1 cellular context compared by ENCODE assay signal in the genomic region with DNA sequence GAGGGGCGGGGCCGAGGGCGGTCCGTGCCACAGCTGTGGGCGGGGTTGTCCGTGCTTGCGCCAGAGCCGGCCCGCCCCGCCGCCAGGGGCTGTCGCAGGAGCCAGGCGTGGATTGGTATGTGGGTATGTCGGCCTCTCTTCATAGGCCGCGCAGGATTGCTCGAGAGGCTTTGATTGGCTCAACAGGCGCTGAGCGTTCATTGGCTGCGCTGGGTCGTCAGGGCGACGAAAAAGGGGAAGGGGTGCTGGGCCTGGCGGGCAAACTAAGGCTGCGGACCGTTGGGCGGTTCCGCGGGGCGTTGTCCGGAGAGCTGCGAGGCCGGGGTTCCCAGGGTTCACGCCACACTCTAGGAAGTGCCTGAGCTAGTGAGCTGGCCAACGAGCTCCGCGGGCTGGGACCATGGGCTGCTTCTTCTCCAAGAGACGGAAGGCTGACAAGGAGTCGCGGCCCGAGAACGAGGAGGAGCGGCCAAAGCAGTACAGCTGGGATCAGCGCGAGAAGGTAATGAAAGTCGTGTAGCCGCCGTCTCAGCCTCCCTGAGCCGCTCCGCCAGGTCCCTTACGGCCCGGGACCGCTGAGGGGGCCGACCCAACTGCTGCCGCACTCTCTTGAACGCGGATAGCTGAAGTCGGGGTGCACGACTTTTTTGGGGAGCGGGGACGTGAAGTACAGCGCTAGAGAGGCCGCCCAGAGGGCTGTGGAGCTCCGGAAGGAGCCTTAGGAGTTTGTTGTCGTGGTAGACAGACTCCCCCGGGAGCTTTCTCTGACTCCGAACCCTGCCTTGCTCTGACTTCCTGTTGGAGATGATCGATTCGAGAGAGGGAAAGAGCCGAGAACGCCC.
A peak's percentile ranks its signal among the peaks of the same experiment; 100 is the strongest.
TF ChIP-seq lines count a peak whose summit lies in the region.

A gene (plus strand): TSS at position 343 of the 842 bp plus-strand sequence. CDS start 58 bp downstream, at position 401.

TF ChIP-seq in K562, 482 proteins besides CTCF, POLR2A, EP300 and RAD21 (continued from another document and continues in another):
- peak; percentile 65; the same call in 1 of the 2 replicates for TF ChIP-seq ZBTB7A (IDR thresholded peaks at IDR 0.05; ENCODE audit: borderline replicate concordance, control insufficient read depth, low read depth, low read length)
- no peak for TF ChIP-seq ZNF79 (CRISPR knock-in tag; IDR thresholded peaks at IDR 0.05; ENCODE audit: low read depth)
- TF ChIP-seq SUPT5H (IDR thresholded peaks at IDR 0.05) = peak; percentile 63
- no peak for TF ChIP-seq SIRT6 (IDR thresholded peaks at IDR 0.05; ENCODE audit: low read depth, low read length)
- TF ChIP-seq, protein P1, sequence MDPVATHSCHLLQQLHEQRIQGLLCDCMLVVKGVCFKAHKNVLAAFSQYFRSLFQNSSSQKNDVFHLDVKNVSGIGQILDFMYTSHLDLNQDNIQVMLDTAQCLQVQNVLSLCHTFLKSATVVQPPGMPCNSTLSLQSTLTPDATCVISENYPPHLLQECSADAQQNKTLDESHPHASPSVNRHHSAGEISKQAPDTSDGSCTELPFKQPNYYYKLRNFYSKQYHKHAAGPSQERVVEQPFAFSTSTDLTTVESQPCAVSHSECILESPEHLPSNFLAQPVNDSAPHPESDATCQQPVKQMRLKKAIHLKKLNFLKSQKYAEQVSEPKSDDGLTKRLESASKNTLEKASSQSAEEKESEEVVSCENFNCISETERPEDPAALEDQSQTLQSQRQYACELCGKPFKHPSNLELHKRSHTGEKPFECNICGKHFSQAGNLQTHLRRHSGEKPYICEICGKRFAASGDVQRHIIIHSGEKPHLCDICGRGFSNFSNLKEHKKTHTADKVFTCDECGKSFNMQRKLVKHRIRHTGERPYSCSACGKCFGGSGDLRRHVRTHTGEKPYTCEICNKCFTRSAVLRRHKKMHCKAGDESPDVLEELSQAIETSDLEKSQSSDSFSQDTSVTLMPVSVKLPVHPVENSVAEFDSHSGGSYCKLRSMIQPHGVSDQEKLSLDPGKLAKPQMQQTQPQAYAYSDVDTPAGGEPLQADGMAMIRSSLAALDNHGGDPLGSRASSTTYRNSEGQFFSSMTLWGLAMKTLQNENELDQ (CRISPR knock-in tag; IDR thresholded peaks at IDR 0.05; ENCODE audit: borderline replicate concordance) = no peak
- peak; percentile 68 for TF ChIP-seq RBM25 (IDR thresholded peaks at IDR 0.05; ENCODE audit: low read depth, low read length, severe bottlenecking)
- TF ChIP-seq GABPA (tag; conservative IDR thresholded peaks at IDR 0.05; ENCODE audit: low read depth) = 0 out of 2 replicates have a peak, but pooled peaks have one; percentile 34
- TF ChIP-seq SP1 (CRISPR knock-in tag; IDR thresholded peaks at IDR 0.05) = 0 out of 2 replicates have a peak, but pooled peaks have one; percentile 18
- TF ChIP-seq ZKSCAN3 (CRISPR knock-in tag; IDR thresholded peaks at IDR 0.05) = no peak
- TF ChIP-seq CCNT2 (IDR thresholded peaks at IDR 0.05; ENCODE audit: borderline replicate concordance, extremely low read depth, insufficient read length, low read depth, low read length) = peak; percentile 10
- TF ChIP-seq NEUROD1 (IDR thresholded peaks at IDR 0.05; ENCODE audit: borderline replicate concordance, low read depth, low read length, partially characterized antibody) = peak; percentile 72
- TF ChIP-seq, protein P2, sequence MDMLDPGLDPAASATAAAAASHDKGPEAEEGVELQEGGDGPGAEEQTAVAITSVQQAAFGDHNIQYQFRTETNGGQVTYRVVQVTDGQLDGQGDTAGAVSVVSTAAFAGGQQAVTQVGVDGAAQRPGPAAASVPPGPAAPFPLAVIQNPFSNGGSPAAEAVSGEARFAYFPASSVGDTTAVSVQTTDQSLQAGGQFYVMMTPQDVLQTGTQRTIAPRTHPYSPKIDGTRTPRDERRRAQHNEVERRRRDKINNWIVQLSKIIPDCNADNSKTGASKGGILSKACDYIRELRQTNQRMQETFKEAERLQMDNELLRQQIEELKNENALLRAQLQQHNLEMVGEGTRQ (CRISPR knock-in tag; IDR thresholded peaks at IDR 0.05) = no peak
- no peak for TF ChIP-seq MED1 (CRISPR knock-in tag; IDR thresholded peaks at IDR 0.05; ENCODE audit: borderline replicate concordance)
- no peak for TF ChIP-seq ZSCAN29 (IDR thresholded peaks at IDR 0.05)
- TF ChIP-seq YY1 (IDR thresholded peaks at IDR 0.05; ENCODE audit: borderline replicate concordance in 1 of 3, control insufficient read depth in 1 of 3, extremely low read depth in 1 of 3, insufficient read depth in 3 of 3, insufficient read length in 1 of 3, insufficient replicate concordance in 2 of 3, low read depth in 1 of 3, low read length in 2 of 3) = peak in 1 of 3 experiments; percentile 11
- TF ChIP-seq HNRNPL (IDR thresholded peaks at IDR 0.05; ENCODE audit: low read depth, low read length) = no peak
- TF ChIP-seq ZNF24 (IDR thresholded peaks at IDR 0.05) = no peak
- TF ChIP-seq TBP (optimal IDR thresholded peaks at IDR 0.05; ENCODE audit: low read depth, low read length) = peak; percentile 75
- TF ChIP-seq RBFOX2 (IDR thresholded peaks at IDR 0.05; ENCODE audit: low read depth, low read length) = peak; percentile 83
- TF ChIP-seq MBD2 (IDR thresholded peaks at IDR 0.05; ENCODE audit: borderline replicate concordance, low read depth) = peak; percentile 79
- peak; percentile 81 to 86 for TF ChIP-seq NRF1 (conservative IDR thresholded peaks at IDR 0.05 in 1 of 2, IDR thresholded peaks at IDR 0.05 in 1 of 2)
- TF ChIP-seq RAD51 (IDR thresholded peaks at IDR 0.05; ENCODE audit: borderline replicate concordance, low read depth) = no peak
- TF ChIP-seq CREB1 (IDR thresholded peaks at IDR 0.05) = 0 out of 2 replicates have a peak, but pooled peaks have one; percentile 34
- TF ChIP-seq CREB1 (CRISPR knock-in tag; IDR thresholded peaks at IDR 0.05) = peak; percentile 54; the same call in 1 of the 2 replicates
- peak; percentile 82 for TF ChIP-seq MXI1 (IDR thresholded peaks at IDR 0.05; ENCODE audit: low read depth, low read length)
- 0 out of 2 replicates have a peak, but pooled peaks have one; percentile 24 for TF ChIP-seq L3MBTL2 (IDR thresholded peaks at IDR 0.05)
- TF ChIP-seq TAF9B (IDR thresholded peaks at IDR 0.05; ENCODE audit: partially characterized antibody) = peak; percentile 35
- TF ChIP-seq TAF1 (IDR thresholded peaks at IDR 0.05; ENCODE audit: control insufficient read depth, extremely low read depth, insufficient read depth, low read length, severe bottlenecking) = peak; percentile 61
- no peak for TF ChIP-seq KLF1 (tag; IDR thresholded peaks at IDR 0.05)
- TF ChIP-seq GATA2 (CRISPR knock-in tag; IDR thresholded peaks at IDR 0.05) = no peak
- TF ChIP-seq, protein P3, sequence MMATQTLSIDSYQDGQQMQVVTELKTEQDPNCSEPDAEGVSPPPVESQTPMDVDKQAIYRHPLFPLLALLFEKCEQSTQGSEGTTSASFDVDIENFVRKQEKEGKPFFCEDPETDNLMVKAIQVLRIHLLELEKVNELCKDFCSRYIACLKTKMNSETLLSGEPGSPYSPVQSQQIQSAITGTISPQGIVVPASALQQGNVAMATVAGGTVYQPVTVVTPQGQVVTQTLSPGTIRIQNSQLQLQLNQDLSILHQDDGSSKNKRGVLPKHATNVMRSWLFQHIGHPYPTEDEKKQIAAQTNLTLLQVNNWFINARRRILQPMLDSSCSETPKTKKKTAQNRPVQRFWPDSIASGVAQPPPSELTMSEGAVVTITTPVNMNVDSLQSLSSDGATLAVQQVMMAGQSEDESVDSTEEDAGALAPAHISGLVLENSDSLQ (IDR thresholded peaks at IDR 0.05) = peak; percentile 66
- TF ChIP-seq PHF21A (IDR thresholded peaks at IDR 0.05; ENCODE audit: borderline replicate concordance, low read depth) = no peak
- no peak for TF ChIP-seq RB1 (IDR thresholded peaks at IDR 0.05; ENCODE audit: low read depth)
- TF ChIP-seq SRSF7 (optimal IDR thresholded peaks at IDR 0.05; ENCODE audit: low read depth, low read length) = no peak
- TF ChIP-seq CHD2 (IDR thresholded peaks at IDR 0.05; ENCODE audit: low read depth, low read length) = peak; percentile 46; the same call in 1 of the 2 replicates
- TF ChIP-seq NBN (IDR thresholded peaks at IDR 0.05; ENCODE audit: low read depth) = no peak
- TF ChIP-seq, protein P4, sequence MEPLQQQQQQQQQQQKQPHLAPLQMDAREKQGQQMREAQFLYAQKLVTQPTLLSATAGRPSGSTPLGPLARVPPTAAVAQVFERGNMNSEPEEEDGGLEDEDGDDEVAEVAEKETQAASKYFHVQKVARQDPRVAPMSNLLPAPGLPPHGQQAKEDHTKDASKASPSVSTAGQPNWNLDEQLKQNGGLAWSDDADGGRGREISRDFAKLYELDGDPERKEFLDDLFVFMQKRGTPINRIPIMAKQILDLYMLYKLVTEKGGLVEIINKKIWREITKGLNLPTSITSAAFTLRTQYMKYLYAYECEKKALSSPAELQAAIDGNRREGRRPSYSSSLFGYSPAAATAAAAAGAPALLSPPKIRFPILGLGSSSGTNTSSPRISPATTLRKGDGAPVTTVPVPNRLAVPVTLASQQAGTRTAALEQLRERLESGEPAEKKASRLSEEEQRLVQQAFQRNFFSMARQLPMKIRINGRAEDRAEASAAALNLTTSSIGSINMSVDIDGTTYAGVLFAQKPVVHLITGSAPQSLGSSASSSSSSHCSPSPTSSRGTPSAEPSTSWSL (CRISPR knock-in tag; IDR thresholded peaks at IDR 0.05; ENCODE audit: borderline replicate concordance) = no peak
- TF ChIP-seq, protein P5, sequence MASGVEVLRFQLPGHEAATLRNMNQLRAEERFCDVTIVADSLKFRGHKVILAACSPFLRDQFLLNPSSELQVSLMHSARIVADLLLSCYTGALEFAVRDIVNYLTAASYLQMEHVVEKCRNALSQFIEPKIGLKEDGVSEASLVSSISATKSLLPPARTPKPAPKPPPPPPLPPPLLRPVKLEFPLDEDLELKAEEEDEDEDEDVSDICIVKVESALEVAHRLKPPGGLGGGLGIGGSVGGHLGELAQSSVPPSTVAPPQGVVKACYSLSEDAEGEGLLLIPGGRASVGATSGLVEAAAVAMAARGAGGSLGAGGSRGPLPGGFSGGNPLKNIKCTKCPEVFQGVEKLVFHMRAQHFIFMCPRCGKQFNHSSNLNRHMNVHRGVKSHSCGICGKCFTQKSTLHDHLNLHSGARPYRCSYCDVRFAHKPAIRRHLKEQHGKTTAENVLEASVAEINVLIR (CRISPR knock-in tag; IDR thresholded peaks at IDR 0.05) = no peak
- no peak for TF ChIP-seq MYC (IDR thresholded peaks at IDR 0.05; ENCODE audit: low read depth, low read length)
- TF ChIP-seq MYC (CRISPR knock-in tag; IDR thresholded peaks at IDR 0.05; ENCODE audit: borderline replicate concordance, low read depth) = no peak
- TF ChIP-seq DMBX1 (CRISPR knock-in tag; IDR thresholded peaks at IDR 0.05; ENCODE audit: borderline replicate concordance) = no peak
- TF ChIP-seq, protein P6, sequence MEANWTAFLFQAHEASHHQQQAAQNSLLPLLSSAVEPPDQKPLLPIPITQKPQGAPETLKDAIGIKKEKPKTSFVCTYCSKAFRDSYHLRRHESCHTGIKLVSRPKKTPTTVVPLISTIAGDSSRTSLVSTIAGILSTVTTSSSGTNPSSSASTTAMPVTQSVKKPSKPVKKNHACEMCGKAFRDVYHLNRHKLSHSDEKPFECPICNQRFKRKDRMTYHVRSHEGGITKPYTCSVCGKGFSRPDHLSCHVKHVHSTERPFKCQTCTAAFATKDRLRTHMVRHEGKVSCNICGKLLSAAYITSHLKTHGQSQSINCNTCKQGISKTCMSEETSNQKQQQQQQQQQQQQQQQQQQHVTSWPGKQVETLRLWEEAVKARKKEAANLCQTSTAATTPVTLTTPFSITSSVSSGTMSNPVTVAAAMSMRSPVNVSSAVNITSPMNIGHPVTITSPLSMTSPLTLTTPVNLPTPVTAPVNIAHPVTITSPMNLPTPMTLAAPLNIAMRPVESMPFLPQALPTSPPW (CRISPR knock-in tag; IDR thresholded peaks at IDR 0.05) = peak; percentile 55; the same call in 1 of the 2 replicates
- peak; percentile 84 for TF ChIP-seq POLR2G (IDR thresholded peaks at IDR 0.05; ENCODE audit: low read depth, low read length)
- no peak for TF ChIP-seq HDGF (IDR thresholded peaks at IDR 0.05)
- no peak for TF ChIP-seq RHOXF2B (CRISPR knock-in tag; conservative IDR thresholded peaks at IDR 0.05)
- TF ChIP-seq, protein P7, sequence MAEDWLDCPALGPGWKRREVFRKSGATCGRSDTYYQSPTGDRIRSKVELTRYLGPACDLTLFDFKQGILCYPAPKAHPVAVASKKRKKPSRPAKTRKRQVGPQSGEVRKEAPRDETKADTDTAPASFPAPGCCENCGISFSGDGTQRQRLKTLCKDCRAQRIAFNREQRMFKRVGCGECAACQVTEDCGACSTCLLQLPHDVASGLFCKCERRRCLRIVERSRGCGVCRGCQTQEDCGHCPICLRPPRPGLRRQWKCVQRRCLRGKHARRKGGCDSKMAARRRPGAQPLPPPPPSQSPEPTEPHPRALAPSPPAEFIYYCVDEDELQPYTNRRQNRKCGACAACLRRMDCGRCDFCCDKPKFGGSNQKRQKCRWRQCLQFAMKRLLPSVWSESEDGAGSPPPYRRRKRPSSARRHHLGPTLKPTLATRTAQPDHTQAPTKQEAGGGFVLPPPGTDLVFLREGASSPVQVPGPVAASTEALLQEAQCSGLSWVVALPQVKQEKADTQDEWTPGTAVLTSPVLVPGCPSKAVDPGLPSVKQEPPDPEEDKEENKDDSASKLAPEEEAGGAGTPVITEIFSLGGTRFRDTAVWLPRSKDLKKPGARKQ (CRISPR knock-in tag; IDR thresholded peaks at IDR 0.05) = no peak
- TF ChIP-seq POLR2AphosphoS5 (IDR thresholded peaks at IDR 0.05; ENCODE audit: control insufficient read depth, insufficient read depth, low read depth, low read length) = peak; percentile 48; the same call in 1 of the 2 replicates
- TF ChIP-seq POU5F1 (IDR thresholded peaks at IDR 0.05; ENCODE audit: borderline replicate concordance, low read depth, low read length, partially characterized antibody) = no peak
- TF ChIP-seq TEAD2 (tag; IDR thresholded peaks at IDR 0.05) = no peak
- TF ChIP-seq, protein P8, sequence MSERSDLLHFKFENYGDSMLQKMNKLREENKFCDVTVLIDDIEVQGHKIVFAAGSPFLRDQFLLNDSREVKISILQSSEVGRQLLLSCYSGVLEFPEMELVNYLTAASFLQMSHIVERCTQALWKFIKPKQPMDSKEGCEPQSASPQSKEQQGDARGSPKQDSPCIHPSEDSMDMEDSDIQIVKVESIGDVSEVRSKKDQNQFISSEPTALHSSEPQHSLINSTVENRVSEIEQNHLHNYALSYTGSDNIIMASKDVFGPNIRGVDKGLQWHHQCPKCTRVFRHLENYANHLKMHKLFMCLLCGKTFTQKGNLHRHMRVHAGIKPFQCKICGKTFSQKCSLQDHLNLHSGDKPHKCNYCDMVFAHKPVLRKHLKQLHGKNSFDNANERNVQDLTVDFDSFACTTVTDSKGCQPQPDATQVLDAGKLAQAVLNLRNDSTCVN (CRISPR knock-in tag; IDR thresholded peaks at IDR 0.05) = no peak
- peak; percentile 56 for TF ChIP-seq ASH1L (IDR thresholded peaks at IDR 0.05; ENCODE audit: borderline replicate concordance, low read depth, partially characterized antibody)
- peak; percentile 77 for TF ChIP-seq ZFX (CRISPR knock-in tag; IDR thresholded peaks at IDR 0.05)
- no peak for TF ChIP-seq ZNF263 (CRISPR knock-in tag; IDR thresholded peaks at IDR 0.05; ENCODE audit: borderline replicate concordance)
